1 cellular context compared by ENCODE assay signal in the genomic region with DNA sequence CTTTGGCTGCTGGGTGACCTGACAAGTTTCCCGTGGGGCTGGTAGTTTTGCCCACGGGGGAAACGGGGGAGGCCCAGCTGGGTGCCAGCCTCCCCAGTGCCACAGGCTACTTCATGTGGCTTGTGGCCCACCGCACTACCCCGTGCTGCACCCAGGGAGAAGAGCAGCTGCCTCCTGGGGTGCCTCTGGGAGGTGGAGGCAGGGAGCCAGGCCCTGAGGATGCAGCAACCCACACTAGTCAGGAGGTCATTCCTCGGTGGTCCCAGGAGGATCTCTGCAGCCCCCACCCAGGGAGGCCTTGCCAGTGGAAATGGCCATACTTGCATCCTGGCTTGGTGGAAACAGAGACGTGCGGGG.
A peak's percentile ranks its signal among the peaks of the same experiment; 100 is the strongest.
TF ChIP-seq lines count a peak whose summit lies in the region.

No MANE protein-coding gene starts in this region.

TF ChIP-seq in HepG2, 621 proteins besides CTCF, POLR2A, EP300 and RAD21:
- peak; percentile 53; the same call in 1 of the 2 replicates for TF ChIP-seq PAF1 (CRISPR knock-in tag; IDR thresholded peaks at IDR 0.05)
- TF ChIP-seq, protein P1, sequence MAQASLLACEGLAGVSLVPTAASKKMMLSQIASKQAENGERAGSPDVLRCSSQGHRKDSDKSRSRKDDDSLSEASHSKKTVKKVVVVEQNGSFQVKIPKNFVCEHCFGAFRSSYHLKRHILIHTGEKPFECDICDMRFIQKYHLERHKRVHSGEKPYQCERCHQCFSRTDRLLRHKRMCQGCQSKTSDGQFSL (CRISPR knock-in tag; IDR thresholded peaks at IDR 0.05) = no peak
- no peak for TF ChIP-seq MAZ (IDR thresholded peaks at IDR 0.05; ENCODE audit: borderline replicate concordance, low read depth, low read length)
- 0 out of 2 replicates have a peak, but pooled peaks have one; percentile 25 for TF ChIP-seq MAZ (CRISPR knock-in tag; IDR thresholded peaks at IDR 0.05; ENCODE audit: low read depth)
- no peak for TF ChIP-seq NFE2 (CRISPR knock-in tag; IDR thresholded peaks at IDR 0.05)
- TF ChIP-seq RBFOX2 (IDR thresholded peaks at IDR 0.05; ENCODE audit: low read depth, low read length) = peak; percentile 4; the same call in 1 of the 2 replicates
- no peak for TF ChIP-seq ZNF496 (CRISPR knock-in tag; IDR thresholded peaks at IDR 0.05; ENCODE audit: insufficient replicate concordance)
- TF ChIP-seq, protein P2, sequence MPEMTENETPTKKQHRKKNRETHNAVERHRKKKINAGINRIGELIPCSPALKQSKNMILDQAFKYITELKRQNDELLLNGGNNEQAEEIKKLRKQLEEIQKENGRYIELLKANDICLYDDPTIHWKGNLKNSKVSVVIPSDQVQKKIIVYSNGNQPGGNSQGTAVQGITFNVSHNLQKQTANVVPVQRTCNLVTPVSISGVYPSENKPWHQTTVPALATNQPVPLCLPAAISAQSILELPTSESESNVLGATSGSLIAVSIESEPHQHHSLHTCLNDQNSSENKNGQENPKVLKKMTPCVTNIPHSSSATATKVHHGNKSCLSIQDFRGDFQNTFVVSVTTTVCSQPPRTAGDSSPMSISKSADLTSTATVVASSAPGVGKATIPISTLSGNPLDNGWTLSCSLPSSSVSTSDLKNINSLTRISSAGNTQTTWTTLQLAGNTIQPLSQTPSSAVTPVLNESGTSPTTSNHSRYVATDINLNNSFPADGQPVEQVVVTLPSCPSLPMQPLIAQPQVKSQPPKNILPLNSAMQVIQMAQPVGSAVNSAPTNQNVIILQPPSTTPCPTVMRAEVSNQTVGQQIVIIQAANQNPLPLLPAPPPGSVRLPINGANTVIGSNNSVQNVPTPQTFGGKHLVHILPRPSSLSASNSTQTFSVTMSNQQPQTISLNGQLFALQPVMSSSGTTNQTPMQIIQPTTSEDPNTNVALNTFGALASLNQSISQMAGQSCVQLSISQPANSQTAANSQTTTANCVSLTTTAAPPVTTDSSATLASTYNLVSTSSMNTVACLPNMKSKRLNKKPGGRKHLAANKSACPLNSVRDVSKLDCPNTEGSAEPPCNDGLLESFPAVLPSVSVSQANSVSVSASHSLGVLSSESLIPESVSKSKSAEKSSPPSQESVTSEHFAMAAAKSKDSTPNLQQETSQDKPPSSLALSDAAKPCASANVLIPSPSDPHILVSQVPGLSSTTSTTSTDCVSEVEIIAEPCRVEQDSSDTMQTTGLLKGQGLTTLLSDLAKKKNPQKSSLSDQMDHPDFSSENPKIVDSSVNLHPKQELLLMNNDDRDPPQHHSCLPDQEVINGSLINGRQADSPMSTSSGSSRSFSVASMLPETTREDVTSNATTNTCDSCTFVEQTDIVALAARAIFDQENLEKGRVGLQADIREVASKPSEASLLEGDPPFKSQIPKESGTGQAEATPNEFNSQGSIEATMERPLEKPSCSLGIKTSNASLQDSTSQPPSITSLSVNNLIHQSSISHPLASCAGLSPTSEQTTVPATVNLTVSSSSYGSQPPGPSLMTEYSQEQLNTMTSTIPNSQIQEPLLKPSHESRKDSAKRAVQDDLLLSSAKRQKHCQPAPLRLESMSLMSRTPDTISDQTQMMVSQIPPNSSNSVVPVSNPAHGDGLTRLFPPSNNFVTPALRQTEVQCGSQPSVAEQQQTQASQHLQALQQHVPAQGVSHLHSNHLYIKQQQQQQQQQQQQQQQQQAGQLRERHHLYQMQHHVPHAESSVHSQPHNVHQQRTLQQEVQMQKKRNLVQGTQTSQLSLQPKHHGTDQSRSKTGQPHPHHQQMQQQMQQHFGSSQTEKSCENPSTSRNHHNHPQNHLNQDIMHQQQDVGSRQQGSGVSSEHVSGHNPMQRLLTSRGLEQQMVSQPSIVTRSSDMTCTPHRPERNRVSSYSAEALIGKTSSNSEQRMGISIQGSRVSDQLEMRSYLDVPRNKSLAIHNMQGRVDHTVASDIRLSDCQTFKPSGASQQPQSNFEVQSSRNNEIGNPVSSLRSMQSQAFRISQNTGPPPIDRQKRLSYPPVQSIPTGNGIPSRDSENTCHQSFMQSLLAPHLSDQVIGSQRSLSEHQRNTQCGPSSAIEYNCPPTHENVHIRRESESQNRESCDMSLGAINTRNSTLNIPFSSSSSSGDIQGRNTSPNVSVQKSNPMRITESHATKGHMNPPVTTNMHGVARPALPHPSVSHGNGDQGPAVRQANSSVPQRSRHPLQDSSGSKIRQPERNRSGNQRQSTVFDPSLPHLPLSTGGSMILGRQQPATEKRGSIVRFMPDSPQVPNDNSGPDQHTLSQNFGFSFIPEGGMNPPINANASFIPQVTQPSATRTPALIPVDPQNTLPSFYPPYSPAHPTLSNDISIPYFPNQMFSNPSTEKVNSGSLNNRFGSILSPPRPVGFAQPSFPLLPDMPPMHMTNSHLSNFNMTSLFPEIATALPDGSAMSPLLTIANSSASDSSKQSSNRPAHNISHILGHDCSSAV (CRISPR knock-in tag; IDR thresholded peaks at IDR 0.05; ENCODE audit: borderline replicate concordance) = no peak
- TF ChIP-seq ZMYM3 (CRISPR knock-in tag; IDR thresholded peaks at IDR 0.05) = no peak
- TF ChIP-seq, protein P3, sequence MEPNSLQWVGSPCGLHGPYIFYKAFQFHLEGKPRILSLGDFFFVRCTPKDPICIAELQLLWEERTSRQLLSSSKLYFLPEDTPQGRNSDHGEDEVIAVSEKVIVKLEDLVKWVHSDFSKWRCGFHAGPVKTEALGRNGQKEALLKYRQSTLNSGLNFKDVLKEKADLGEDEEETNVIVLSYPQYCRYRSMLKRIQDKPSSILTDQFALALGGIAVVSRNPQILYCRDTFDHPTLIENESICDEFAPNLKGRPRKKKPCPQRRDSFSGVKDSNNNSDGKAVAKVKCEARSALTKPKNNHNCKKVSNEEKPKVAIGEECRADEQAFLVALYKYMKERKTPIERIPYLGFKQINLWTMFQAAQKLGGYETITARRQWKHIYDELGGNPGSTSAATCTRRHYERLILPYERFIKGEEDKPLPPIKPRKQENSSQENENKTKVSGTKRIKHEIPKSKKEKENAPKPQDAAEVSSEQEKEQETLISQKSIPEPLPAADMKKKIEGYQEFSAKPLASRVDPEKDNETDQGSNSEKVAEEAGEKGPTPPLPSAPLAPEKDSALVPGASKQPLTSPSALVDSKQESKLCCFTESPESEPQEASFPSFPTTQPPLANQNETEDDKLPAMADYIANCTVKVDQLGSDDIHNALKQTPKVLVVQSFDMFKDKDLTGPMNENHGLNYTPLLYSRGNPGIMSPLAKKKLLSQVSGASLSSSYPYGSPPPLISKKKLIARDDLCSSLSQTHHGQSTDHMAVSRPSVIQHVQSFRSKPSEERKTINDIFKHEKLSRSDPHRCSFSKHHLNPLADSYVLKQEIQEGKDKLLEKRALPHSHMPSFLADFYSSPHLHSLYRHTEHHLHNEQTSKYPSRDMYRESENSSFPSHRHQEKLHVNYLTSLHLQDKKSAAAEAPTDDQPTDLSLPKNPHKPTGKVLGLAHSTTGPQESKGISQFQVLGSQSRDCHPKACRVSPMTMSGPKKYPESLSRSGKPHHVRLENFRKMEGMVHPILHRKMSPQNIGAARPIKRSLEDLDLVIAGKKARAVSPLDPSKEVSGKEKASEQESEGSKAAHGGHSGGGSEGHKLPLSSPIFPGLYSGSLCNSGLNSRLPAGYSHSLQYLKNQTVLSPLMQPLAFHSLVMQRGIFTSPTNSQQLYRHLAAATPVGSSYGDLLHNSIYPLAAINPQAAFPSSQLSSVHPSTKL (CRISPR knock-in tag; IDR thresholded peaks at IDR 0.05) = no peak
- no peak for TF ChIP-seq KDM5B (CRISPR knock-in tag; IDR thresholded peaks at IDR 0.05; ENCODE audit: borderline replicate concordance)
- peak; percentile 11; the same call in 1 of the 2 replicates for TF ChIP-seq HNRNPL (IDR thresholded peaks at IDR 0.05; ENCODE audit: low read depth, low read length)
